1 cellular context compared by ENCODE assay signal in the genomic region with DNA sequence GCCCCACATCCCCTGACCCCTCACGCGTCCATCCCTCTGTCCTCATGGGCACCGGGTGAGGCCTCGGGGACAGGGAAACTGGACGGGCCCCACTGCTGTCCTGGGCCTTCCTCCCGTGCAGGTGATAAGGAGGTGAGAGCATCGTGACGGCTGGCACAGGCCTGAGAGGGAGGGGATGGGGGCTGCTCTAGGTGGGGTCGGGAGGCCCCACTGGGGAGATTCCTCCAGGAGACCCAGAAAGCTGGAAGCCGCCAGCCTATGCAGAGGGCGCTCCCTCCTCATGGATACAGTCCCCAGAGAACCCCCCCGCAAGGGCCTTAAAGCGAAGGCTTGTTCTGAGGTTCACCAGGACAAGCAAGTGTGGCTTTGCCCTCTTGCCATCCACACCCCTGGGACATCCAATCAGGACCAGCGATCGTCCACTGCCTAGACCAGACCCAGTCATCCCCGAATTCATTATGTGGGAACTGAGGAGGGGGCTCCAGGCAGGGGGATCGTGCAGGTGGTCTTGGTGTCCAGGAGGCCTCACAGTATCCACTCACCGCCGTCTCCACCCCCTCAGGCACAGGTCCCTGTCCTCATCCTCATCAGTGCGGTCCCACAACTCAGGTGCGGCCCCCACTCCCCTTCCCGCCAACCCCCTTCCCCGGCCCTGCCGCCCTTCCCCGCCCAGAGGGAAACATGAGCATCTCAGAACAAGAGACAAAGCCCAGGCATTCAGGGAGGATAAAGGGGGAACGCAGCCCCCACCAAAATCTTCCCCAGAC.
A peak's percentile ranks its signal among the peaks of the same experiment; 100 is the strongest.
TF ChIP-seq lines count a peak whose summit lies in the region.

No MANE protein-coding gene starts in this region.

TF ChIP-seq in K562, 482 proteins besides CTCF, POLR2A, EP300 and RAD21 (continued from another document):
- TF ChIP-seq ZNF740 (CRISPR knock-in tag; IDR thresholded peaks at IDR 0.05) (peak; percentile 87; the same call in 1 of the 2 replicates), ZNF740 (tag; IDR thresholded peaks at IDR 0.05) (peak in 1 of 2 experiments; percentile 72; a peak in 2 of 4 replicates), CBX1 (IDR thresholded peaks at IDR 0.05; ENCODE audit: low read depth) (no peak), HSF4 (CRISPR knock-in tag; IDR thresholded peaks at IDR 0.05; ENCODE audit: borderline replicate concordance) (0 out of 2 replicates have a peak, but pooled peaks have one; percentile 32), SMC3 (conservative IDR thresholded peaks at IDR 0.05; ENCODE audit: insufficient read depth, low read depth, low read length) (0 out of 2 replicates have a peak, but pooled peaks have one; percentile 4), ZFX (CRISPR knock-in tag; IDR thresholded peaks at IDR 0.05) (peak; percentile 49), BRD4 (IDR thresholded peaks at IDR 0.05) (no peak), MAX (CRISPR knock-in tag; IDR thresholded peaks at IDR 0.05) (0 out of 2 replicates have a peak, but pooled peaks have one; percentile 31), ARID2 (IDR thresholded peaks at IDR 0.05) (peak; percentile 49; the same call in 1 of the 2 replicates), MYC (IDR thresholded peaks at IDR 0.05; ENCODE audit: low read depth, low read length) (peak; percentile 10; the same call in 1 of the 2 replicates), MYC (CRISPR knock-in tag; IDR thresholded peaks at IDR 0.05; ENCODE audit: borderline replicate concordance, low read depth) (no peak), RB1 (IDR thresholded peaks at IDR 0.05; ENCODE audit: low read depth) (peak; percentile 36; the same call in 1 of the 2 replicates)
